Comparison of ENCODE assay signal across 12 cellular contexts in the genomic region with DNA sequence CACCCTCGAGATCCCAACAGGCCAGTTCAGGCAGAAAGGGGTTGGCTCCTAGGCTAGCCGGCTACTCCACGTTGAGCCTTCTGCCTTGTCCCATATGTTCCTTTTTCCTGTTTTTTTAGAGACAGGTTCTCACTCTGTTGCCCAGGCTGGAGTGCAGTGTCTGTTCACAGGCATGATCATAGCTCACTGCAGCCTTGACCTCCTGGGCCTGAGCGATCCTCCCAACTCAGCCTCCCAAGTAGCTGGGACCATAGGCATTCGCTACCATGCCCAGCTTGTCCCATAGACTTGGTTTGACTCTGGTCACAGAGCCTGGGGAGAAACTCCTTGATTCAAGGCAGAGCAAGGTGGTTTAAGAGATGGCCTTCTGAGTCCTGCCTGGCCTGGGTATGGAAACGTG. TPM values are rescaled to one million over a fixed set of nuclear protein-coding genes. Genes with fewer than 3 reads are reported as not detected.
DNase-seq lines count a peak whose midpoint lies in the region; ATAC-seq and TF ChIP-seq lines count a peak whose summit lies in the region.
"Had no signal": no experiment of that assay in that cellular context is flagged by ENCODE, and none has a peak within 500 bp of the region (broad histone marks: within the 10 kb centered on the region; RNA-seq: fewer than 3 reads in every experiment).

No MANE protein-coding gene starts in this region.

- no peak for TF ChIP-seq POLR2A in body of pancreas (IDR thresholded peaks at IDR 0.05)

- H3K4me3 ChIP-seq in heart right ventricle (no peak overlapping the region), body of pancreas (no peak overlapping the region), mucosa of rectum (ENCODE audit: low read length in 2 of 2) (no peak overlapping the region)
- H3K4me3 ChIP-seq: uterus had no signal

- H3K36me3 Mint-ChIP-seq in type B pancreatic cell, result peaks cover 3% of the 10 kb centered on the region

- H3K9me3 ChIP-seq in heart right ventricle, result no peaks in the 10 kb centered on the region
- H3K9me3 ChIP-seq in body of pancreas, result no peaks in the 10 kb centered on the region
- no peaks in the 10 kb centered on the region for H3K9me3 ChIP-seq in mucosa of rectum (ENCODE audit: control insufficient read depth in 2 of 2, low read length in 2 of 2)
- H3K9me3 ChIP-seq: uterus had no signal

- H3K4me1 ChIP-seq in heart right ventricle (peaks cover 15 to 97% (median 66%) of the 10 kb centered on the region in 9 donors), body of pancreas (peaks cover 88% of the 10 kb centered on the region), mucosa of rectum (ENCODE audit: control insufficient read depth in 2 of 2, insufficient read depth in 2 of 2, low read length in 2 of 2) (peaks cover 47 to 54% of the 10 kb centered on the region in 2 donors), foreskin keratinocyte (peaks cover 38% of the 10 kb centered on the region)

- TF ChIP-seq CTCF in heart right ventricle (IDR thresholded peaks at IDR 0.05) (no peak), body of pancreas (IDR thresholded peaks at IDR 0.05) (no peak), type B pancreatic cell (conservative IDR thresholded peaks at IDR 0.05) (no peak), foreskin keratinocyte (conservative IDR thresholded peaks at IDR 0.05) (no peak)

- no peaks in the 10 kb centered on the region for H3K9me3 Mint-ChIP-seq in type B pancreatic cell

- H3K4me3 Mint-ChIP-seq in type B pancreatic cell, result no peak overlapping the region

- intact Hi-C loops in heart right ventricle (cut with DNase I), result no loop called here
- intact Hi-C loops in cardiac septum (cut with DNase I), result no loop called here
- intact Hi-C loops in body of pancreas (cut with DNase I), result no loop called here

- peak overlapping the region; percentile 90 for H3K27ac Mint-ChIP-seq in type B pancreatic cell

- peaks cover 52% of the 10 kb centered on the region for H3K4me1 Mint-ChIP-seq in type B pancreatic cell (ENCODE audit: unreplicated experiment)

- H3K27me3 Mint-ChIP-seq in type B pancreatic cell, result no peaks in the 10 kb centered on the region

- ATAC-seq in heart right ventricle (no peak), body of pancreas (no peak), foreskin keratinocyte (no peak)

- DNase-seq in heart right ventricle, result no peak
- no peak for DNase-seq in cardiac septum (ENCODE audit: low spot score)
- no peak for DNase-seq in body of pancreas
- no peak for DNase-seq in type B pancreatic cell (ENCODE audit: extremely low spot score, unreplicated experiment)
- DNase-seq in AG08396 (ENCODE audit: low spot score), result no peak
- no peak for DNase-seq in foreskin keratinocyte
- DNase-seq in NK-92 (lab: John Stamatoyannopoulos, UW; ENCODE audit: unreplicated experiment), result no peak
- DNase-seq: NCI-H1694 treated with DMSO at 0.1 percent for 48 hours, nucleus accumbens, uterus had no signal

- H3K27ac ChIP-seq in heart right ventricle (peak overlapping the region in 8 of 10 donors; percentile 31 to 95 (median 58)), body of pancreas (peak overlapping the region; percentile 25 to 89 (median 64)), mucosa of rectum (ENCODE audit: low read depth in 2 of 2, low read length in 2 of 2) (peak overlapping the region; percentile 89 to 90), foreskin keratinocyte (no peak overlapping the region)
- H3K27ac ChIP-seq: C4-2B, uterus had no signal

- WGBS in heart right ventricle, 2 donors, result 72 to 82% methylated on average over 6 of the region's 6 CpGs
- 68 to 70% methylated on average over 6 of the region's 6 CpGs for WGBS in body of pancreas, 2 donors

- H3K27me3 ChIP-seq in heart right ventricle (no peaks in the 10 kb centered on the region), body of pancreas (no peaks in the 10 kb centered on the region), mucosa of rectum (ENCODE audit: control insufficient read depth in 2 of 2, insufficient read depth in 2 of 2, low read length in 2 of 2) (no peaks in the 10 kb centered on the region), foreskin keratinocyte (no peaks in the 10 kb centered on the region)
- H3K27me3 ChIP-seq: uterus had no signal

- peak overlapping the region; percentile 23 to 47 for H3K9ac ChIP-seq in mucosa of rectum (ENCODE audit: low read depth in 1 of 2, low read length in 2 of 2)

- no peaks in the 10 kb centered on the region for H3K36me3 ChIP-seq in heart right ventricle
- H3K36me3 ChIP-seq in body of pancreas (replicated peaks in 1 of 2; ENCODE audit: insufficient read depth in 1 of 2, low read depth in 2 of 2), result no peaks in the 10 kb centered on the region
- H3K36me3 ChIP-seq in mucosa of rectum (ENCODE audit: control insufficient read depth in 2 of 2, insufficient read depth in 2 of 2, low read length in 2 of 2), result peaks cover 0 to 2% of the 10 kb centered on the region in 2 donors
- H3K36me3 ChIP-seq: uterus had no signal

RNA-seq across cellular contexts. Expression of a gene that starts 32.3 kb away (rescaled TPM):
- total RNA-seq in heart right ventricle (10 to 100 TPM in 1 of 10 donors, 1 to 10 TPM in 9; 2.8 to 19.8 (median 3.9) TPM), cardiac septum (3.9 TPM), body of pancreas (10 to 100 TPM; 18.1 to 34.5 TPM), type B pancreatic cell (ENCODE audit: low replicate concordance) (34.7 and 47.2 TPM in 2 replicates), foreskin keratinocyte (30.3 and 36.8 TPM in 2 replicates)
- polyA plus RNA-seq in heart right ventricle (10 to 100 TPM in 1 of 2 donors, 1 to 10 TPM in 1; 3.3 to 11.0 TPM), foreskin keratinocyte (25.1 and 32.1 TPM in 2 replicates)
